Comparison of ENCODE assay signal across 1 cellular context in genomic region chr3:50628601-50629000, GRCh38.
TF ChIP-seq lines count a peak whose summit lies in the region.

No MANE protein-coding gene starts in this region.

TF ChIP-seq in HCT116, 20 proteins besides CTCF, POLR2A, EP300 and RAD21:
- TF ChIP-seq CEBPB (IDR thresholded peaks at IDR 0.05; ENCODE audit: low read depth), result no peak
- TF ChIP-seq EZH2phosphoT487 (IDR thresholded peaks at IDR 0.05; ENCODE audit: borderline replicate concordance), result no peak
- TF ChIP-seq SRF (IDR thresholded peaks at IDR 0.05; ENCODE audit: low read depth), result no peak
- TF ChIP-seq EZH2 (IDR thresholded peaks at IDR 0.05), result no peak
- no peak for TF ChIP-seq ZFX (IDR thresholded peaks at IDR 0.05)
- TF ChIP-seq POLR2AphosphoS5 (IDR thresholded peaks at IDR 0.05; ENCODE audit: low read depth, low read length), result no peak
- TF ChIP-seq SP1 (IDR thresholded peaks at IDR 0.05; ENCODE audit: low read depth), result no peak
- TF ChIP-seq SIN3A (IDR thresholded peaks at IDR 0.05; ENCODE audit: low read depth), result no peak
- TF ChIP-seq, protein P1, sequence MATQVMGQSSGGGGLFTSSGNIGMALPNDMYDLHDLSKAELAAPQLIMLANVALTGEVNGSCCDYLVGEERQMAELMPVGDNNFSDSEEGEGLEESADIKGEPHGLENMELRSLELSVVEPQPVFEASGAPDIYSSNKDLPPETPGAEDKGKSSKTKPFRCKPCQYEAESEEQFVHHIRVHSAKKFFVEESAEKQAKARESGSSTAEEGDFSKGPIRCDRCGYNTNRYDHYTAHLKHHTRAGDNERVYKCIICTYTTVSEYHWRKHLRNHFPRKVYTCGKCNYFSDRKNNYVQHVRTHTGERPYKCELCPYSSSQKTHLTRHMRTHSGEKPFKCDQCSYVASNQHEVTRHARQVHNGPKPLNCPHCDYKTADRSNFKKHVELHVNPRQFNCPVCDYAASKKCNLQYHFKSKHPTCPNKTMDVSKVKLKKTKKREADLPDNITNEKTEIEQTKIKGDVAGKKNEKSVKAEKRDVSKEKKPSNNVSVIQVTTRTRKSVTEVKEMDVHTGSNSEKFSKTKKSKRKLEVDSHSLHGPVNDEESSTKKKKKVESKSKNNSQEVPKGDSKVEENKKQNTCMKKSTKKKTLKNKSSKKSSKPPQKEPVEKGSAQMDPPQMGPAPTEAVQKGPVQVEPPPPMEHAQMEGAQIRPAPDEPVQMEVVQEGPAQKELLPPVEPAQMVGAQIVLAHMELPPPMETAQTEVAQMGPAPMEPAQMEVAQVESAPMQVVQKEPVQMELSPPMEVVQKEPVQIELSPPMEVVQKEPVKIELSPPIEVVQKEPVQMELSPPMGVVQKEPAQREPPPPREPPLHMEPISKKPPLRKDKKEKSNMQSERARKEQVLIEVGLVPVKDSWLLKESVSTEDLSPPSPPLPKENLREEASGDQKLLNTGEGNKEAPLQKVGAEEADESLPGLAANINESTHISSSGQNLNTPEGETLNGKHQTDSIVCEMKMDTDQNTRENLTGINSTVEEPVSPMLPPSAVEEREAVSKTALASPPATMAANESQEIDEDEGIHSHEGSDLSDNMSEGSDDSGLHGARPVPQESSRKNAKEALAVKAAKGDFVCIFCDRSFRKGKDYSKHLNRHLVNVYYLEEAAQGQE (IDR thresholded peaks at IDR 0.05; ENCODE audit: low read depth), result no peak
- no peak for TF ChIP-seq ATF3 (IDR thresholded peaks at IDR 0.05)
- TF ChIP-seq JUND (IDR thresholded peaks at IDR 0.05), result no peak
- no peak for TF ChIP-seq YY1 (IDR thresholded peaks at IDR 0.05; ENCODE audit: extremely low read depth, insufficient replicate concordance, low read depth, low read length)
- no peak for TF ChIP-seq ZNF274 (IDR thresholded peaks at IDR 0.05; ENCODE audit: low read depth, low read length)
- no peak for TF ChIP-seq ELF1 (IDR thresholded peaks at IDR 0.05; ENCODE audit: borderline replicate concordance, low read depth)
- TF ChIP-seq FOSL1 (IDR thresholded peaks at IDR 0.05; ENCODE audit: low read depth), result no peak
- TF ChIP-seq CBX3 (IDR thresholded peaks at IDR 0.05; ENCODE audit: low read depth), result no peak
- TF ChIP-seq TCF7L2 (IDR thresholded peaks at IDR 0.05; ENCODE audit: borderline replicate concordance, extremely low read depth, insufficient read depth, insufficient read length), result no peak
- no peak for TF ChIP-seq ZBTB33 (IDR thresholded peaks at IDR 0.05; ENCODE audit: extremely low read depth, insufficient replicate concordance, low read length)
